ENCODE assay signal across 1 cellular context in genomic region chr14:23566112-23566781, GRCh38.
TF ChIP-seq lines count a peak whose summit lies in the region.

No MANE protein-coding gene starts in this region.

TF ChIP-seq in SK-N-SH treated with all-trans-retinoic acid at 6 μM for 48 hours, 23 proteins besides CTCF, POLR2A, EP300 and RAD21 (continued from another document):
- TF ChIP-seq PPARA (CRISPR knock-in tag; IDR thresholded peaks at IDR 0.05; ENCODE audit: borderline replicate concordance) (no peak), ISL1 (CRISPR knock-in tag; IDR thresholded peaks at IDR 0.05) (no peak), TCF4 (CRISPR knock-in tag; IDR thresholded peaks at IDR 0.05; ENCODE audit: borderline replicate concordance) (no peak), ZC3H10 (CRISPR knock-in tag; IDR thresholded peaks at IDR 0.05) (no peak), GLIS3 (CRISPR knock-in tag; IDR thresholded peaks at IDR 0.05) (no peak), ZNF70 (CRISPR knock-in tag; IDR thresholded peaks at IDR 0.05) (no peak), BACH2 (CRISPR knock-in tag; IDR thresholded peaks at IDR 0.05; ENCODE audit: borderline replicate concordance) (no peak), CREB5 (CRISPR knock-in tag; IDR thresholded peaks at IDR 0.05; ENCODE audit: low read depth) (no peak), TOX (CRISPR knock-in tag; IDR thresholded peaks at IDR 0.05; ENCODE audit: borderline replicate concordance) (no peak), ZFP3 (CRISPR knock-in tag; IDR thresholded peaks at IDR 0.05) (no peak)
